39 cellular contexts compared by ENCODE assay signal in genomic region chr19:56504581-56504980, GRCh38. TPM values are rescaled to one million over a fixed set of nuclear protein-coding genes. Genes with fewer than 3 reads are reported as not detected.
DNase-seq lines count a peak whose midpoint lies in the region; ATAC-seq, FAIRE-seq and TF ChIP-seq lines count a peak whose summit lies in the region.
"Had no signal": no experiment of that assay in that cellular context is flagged by ENCODE, and none has a peak within 500 bp of the region (broad histone marks: within the 10 kb centered on the region; RNA-seq: fewer than 3 reads in every experiment).

No MANE protein-coding gene starts in this region.

- peaks cover 43% of the 10 kb centered on the region for H3K9me3 Mint-ChIP-seq in CD8-positive, alpha-beta T cell

- H3K27me3 Mint-ChIP-seq in CD8-positive, alpha-beta T cell (ENCODE audit: low read depth), result peaks cover 3% of the 10 kb centered on the region

- H3K36me3 Mint-ChIP-seq in CD8-positive, alpha-beta T cell, result peaks cover 24% of the 10 kb centered on the region

- POLR2A ChIA-PET in CD8-positive, alpha-beta T cell (lab: Charles Lee), result no interaction called here

- TF ChIP-seq CTCF in bronchial epithelial cell (IDR thresholded peaks at IDR 0.05; ENCODE audit: insufficient read depth, low read length, severe bottlenecking) (no peak), foreskin fibroblast (IDR thresholded peaks at IDR 0.05; ENCODE audit: low read depth, low read length) (no peak)
- TF ChIP-seq CTCF in CD8-positive, alpha-beta T cell (IDR thresholded peaks at IDR 0.05), result no peak

- intact Hi-C loops in CD8-positive, alpha-beta T cell (cut with DNase I, micrococcal nuclease), result no loop called here

- CTCF ChIA-PET in CD8-positive, alpha-beta T cell (lab: Charles Lee), result interaction anchor here (0.6 kb wide), 1 partner anchor 435 kb away, joined by 3 read pairs; no protein-coding TSS in a partner anchor

- no peaks in the 10 kb centered on the region for H3K27me3 ChIP-seq in bronchial epithelial cell (ENCODE audit: control insufficient read depth, insufficient read depth, low read length)
- H3K27me3 ChIP-seq in CD8-positive, alpha-beta T cell (ENCODE audit: insufficient read depth, low read length), result no peaks in the 10 kb centered on the region
- H3K27me3 ChIP-seq: cardiac muscle cell, colonic mucosa, MG63, transverse colon had no signal

- peak; percentile 10 for DNase-seq in LHCN-M2 (ENCODE audit: low read depth)
- DNase-seq in bronchial epithelial cell (ENCODE audit: low read depth), result peak; percentile 48
- peak; percentile 48 to 75 for DNase-seq in foreskin fibroblast
- DNase-seq in CD8-positive, alpha-beta T cell, result no peak
- no peak for DNase-seq in NCI-H524 treated with DMSO at 0.1 percent for 48 hours (lab: John Stamatoyannopoulos, UW)
- DNase-seq in NCI-H1105 (lab: John Stamatoyannopoulos, UW), result no peak
- DNase-seq: activated CD4-positive, alpha-beta memory T cell treated with anti-CD3 and anti-CD28 coated beads for 36 hours; activated CD4-positive, CD25-positive, alpha-beta regulatory T cell treated with anti-CD3 and anti-CD28 coated beads, Interleukin-2, amount 50 U/mL, for 72 hours; activated CD8-positive, alpha-beta memory T cell treated with anti-CD3 and anti-CD28 coated beads, Interleukin-2, amount 50 U/mL, for 4 hours; activated naive CD4-positive, alpha-beta T cell treated with Interleukin-2 at 50 U/mL for 16 hours; amniotic stem cell; C1 segment of cervical spinal cord; colonic mucosa; COR-L47; effector CD8-positive, alpha-beta T cell; hippocampal formation; left cardiac atrium; MG63; naive thymus-derived CD8-positive, alpha-beta T cell; NCI-H1417 treated with DMSO at 0.1 percent for 48 hours; NCI-H2029 treated with DMSO at 0.1 percent for 48 hours; NCI-H526 treated with DMSO at 0.1 percent for 48 hours; NK-92 treated with Interleukin-12 subunit alpha and Interleukin-12 subunit beta, amount 100 ng/mL, for 24 hours; occipital lobe; PC-3; psoas muscle; SHP77; stimulated activated CD4-positive, alpha-beta T cell treated with anti-CD3 and anti-CD28 coated beads, Interleukin-4, amount 100 ng/mL, for 4 hours; transverse colon had no signal

- no peak overlapping the region for H3K4me3 ChIP-seq in bronchial epithelial cell (ENCODE audit: low read depth, low read length)
- H3K4me3 ChIP-seq in foreskin fibroblast (ENCODE audit: low read depth in 1 of 2, low read length in 2 of 2), result no peak overlapping the region
- no peak overlapping the region for H3K4me3 ChIP-seq in CD8-positive, alpha-beta T cell (ENCODE audit: low read depth, low read length)
- H3K4me3 ChIP-seq: cardiac muscle cell, colonic mucosa, lung, MG63, psoas muscle, transverse colon had no signal

- H3K36me3 ChIP-seq in bronchial epithelial cell (ENCODE audit: control insufficient read depth, insufficient read depth, low read length), result no peaks in the 10 kb centered on the region
- H3K36me3 ChIP-seq in CD8-positive, alpha-beta T cell (ENCODE audit: insufficient read depth, low read length), result no peaks in the 10 kb centered on the region
- H3K36me3 ChIP-seq: cardiac muscle cell, colonic mucosa, MG63, transverse colon had no signal

- peaks cover 28% of the 10 kb centered on the region for H3K9me3 ChIP-seq in CD8-positive, alpha-beta T cell (ENCODE audit: low read length)
- H3K9me3 ChIP-seq: colonic mucosa had no signal

- no peak overlapping the region for H3K27ac ChIP-seq in CD8-positive, alpha-beta T cell (ENCODE audit: low read depth, low read length)
- H3K27ac ChIP-seq: cardiac muscle cell, colonic mucosa, epithelial cell of prostate, psoas muscle, transverse colon had no signal

- peaks cover 8% of the 10 kb centered on the region for H3K4me1 ChIP-seq in CD8-positive, alpha-beta T cell (ENCODE audit: insufficient read depth, low read length)
- H3K4me1 ChIP-seq: colonic mucosa had no signal

- no peak overlapping the region for H3K4me3 Mint-ChIP-seq in CD8-positive, alpha-beta T cell
- H3K4me3 Mint-ChIP-seq: activated CD4-positive, alpha-beta memory T cell treated with anti-CD3 and anti-CD28 coated beads for 36 hours; activated T-helper 1 cell treated with anti-CD3 and anti-CD28 coated beads, Interleukin-12 subunit alpha, Interleukin-12 subunit beta, Interleukin-2, Interleukin-4 antibody, amounts not matched to agents 30 ng/mL and 10 ng/mL and 1 ng/mL, durations not matched to agents 14 hours and 24 hours and 36 hours; naive thymus-derived CD8-positive, alpha-beta T cell had no signal

- peaks cover 9% of the 10 kb centered on the region for H3K4me1 Mint-ChIP-seq in CD8-positive, alpha-beta T cell (ENCODE audit: low read depth)

- H3K27ac Mint-ChIP-seq in CD8-positive, alpha-beta T cell, result no peak overlapping the region
- H3K27ac Mint-ChIP-seq: activated CD4-positive, alpha-beta memory T cell treated with anti-CD3 and anti-CD28 coated beads for 36 hours; activated T-helper 1 cell treated with anti-CD3 and anti-CD28 coated beads, Interleukin-12 subunit alpha, Interleukin-12 subunit beta, Interleukin-2, Interleukin-4 antibody, amounts not matched to agents 30 ng/mL and 10 ng/mL and 1 ng/mL, durations not matched to agents 14 hours and 24 hours and 36 hours; naive thymus-derived CD8-positive, alpha-beta T cell had no signal

- FAIRE-seq in bronchial epithelial cell (lab: Jason Lieb, UNC), result peak; percentile 43
- FAIRE-seq: frontal cortex, G401.6 had no signal

- ATAC-seq in CD8-positive, alpha-beta T cell, result no peak
- ATAC-seq in HG03439 (IDR thresholded peaks at IDR 0.05; ENCODE audit: unreplicated experiment), result no peak
- ATAC-seq: HCT116; left cardiac atrium; naive thymus-derived CD8-positive, alpha-beta T cell; PC-3; psoas muscle; sciatic nerve had no signal

RNA-seq across cellular contexts. Expression of gene ZNF471, which starts 3.1 kb away (rescaled TPM):
- total RNA-seq in LHCN-M2 (2014; rRNA removed) (0.83 and 1.6 TPM in 2 replicates), bronchial epithelial cell (1.3 and 3.1 TPM in 2 replicates)
- polyA plus RNA-seq in LHCN-M2 (2012), result 0.47 TPM
- under 1 TPM; 0.67 to 0.71 TPM for total RNA-seq in CD8-positive, alpha-beta T cell
- total RNA-seq: HT-29 had no signal

RNA-seq across cellular contexts. Expression of gene ZNF667, which starts 27.4 kb away (rescaled TPM):
- total RNA-seq in LHCN-M2 (2014; rRNA removed) (3.1 and 4.8 TPM in 2 replicates), bronchial epithelial cell (1.2 and 2.6 TPM in 2 replicates)
- polyA plus RNA-seq in LHCN-M2 (2012), result 1.2 TPM
- 1 to 10 TPM; 8.3 to 10.0 TPM for total RNA-seq in CD8-positive, alpha-beta T cell
- total RNA-seq: activated CD4-positive, alpha-beta memory T cell treated with anti-CD3 and anti-CD28 coated beads for 36 hours; HT-29 had no signal

RNA-seq across cellular contexts. Expression of gene ZFP28, which starts 34.2 kb away (rescaled TPM):
- 3.2 and 4.9 TPM in 2 replicates for total RNA-seq in LHCN-M2 (2014; rRNA removed)
- 1.8 TPM for polyA plus RNA-seq in LHCN-M2 (2012)
- 5.3 and 7.4 TPM in 2 replicates for total RNA-seq in bronchial epithelial cell
- 1 to 10 TPM; 2.3 to 3.8 TPM for total RNA-seq in CD8-positive, alpha-beta T cell
- total RNA-seq: HT-29 had no signal

Comparison
In these comparisons a context has a peak if more than half of its experiments do, and no peak if none do; other contexts are left out.
1. DNase-seq: peak in LHCN-M2 (single experiment), bronchial epithelial cell (single experiment) and foreskin fibroblast (2 of 2); none in CD8-positive, alpha-beta T cell (0 of 7), NCI-H524 treated with DMSO at 0.1 percent for 48 hours (single experiment) and NCI-H1105 (single experiment).